ENCODE assay signal across 20 cellular contexts in genomic region chr19:2797280-2797679, GRCh38.
"Had no signal": no experiment of that assay in that cellular context is flagged by ENCODE, and none has a peak within 500 bp of the region (broad histone marks: within the 10 kb centered on the region; RNA-seq: fewer than 3 reads in every experiment).

No MANE protein-coding gene starts in this region.

- H3K27ac ChIP-seq: Peyer's patch, RWPE1 had no signal

- DNase-seq: activated CD4-positive, alpha-beta memory T cell treated with anti-CD3 and anti-CD28 coated beads for 36 hours; activated CD4-positive, alpha-beta T cell treated with anti-CD3 and anti-CD28 coated beads, Interleukin-2, amount 10 ng/mL, durations not matched to agents 7 days and 5 days; activated CD4-positive, CD25-positive, alpha-beta regulatory T cell; activated CD8-positive, alpha-beta memory T cell treated with anti-CD3 and anti-CD28 coated beads for 24 hours; activated effector memory CD4-positive, alpha-beta T cell treated with anti-CD3 and anti-CD28 coated beads, Interleukin-2, amount 50 U/mL, for 16 hours; activated naive CD4-positive, alpha-beta T cell treated with Interleukin-2 at 50 U/mL for 16 hours; activated T-cell treated with anti-CD3 and anti-CD28 coated beads, Interleukin-2, amount 50 U/mL, for 4 hours; caudate nucleus; Karpas-422; MM.1S; NCI-H1105; NCI-H1436; NCI-H1694 treated with DMSO at 0.1 percent for 48 hours; NCI-H2081; NCI-H446; NCI-H524; Peyer's patch; SHP77 treated with DMSO at 0.1 percent for 48 hours had no signal

- ATAC-seq: activated T-cell treated with anti-CD3 and anti-CD28 coated beads, Interleukin-2, amount 50 U/mL, for 4 hours; K562 had no signal

- H3K9me3 ChIP-seq: Peyer's patch had no signal

- H3K27me3 ChIP-seq: Peyer's patch had no signal

- H3K4me3 ChIP-seq: K562, Peyer's patch had no signal

- H3K4me1 ChIP-seq: Peyer's patch had no signal
